8 cellular contexts compared by ENCODE assay signal in genomic region chr13:112872657-112873631, GRCh38.
DNase-seq lines count a peak whose midpoint lies in the region; ATAC-seq, FAIRE-seq and TF ChIP-seq lines count a peak whose summit lies in the region.
"Not testable (repeated sequence)": the region's sequence is repeated elsewhere in the genome, so short reads cannot be mapped to it uniquely, and the experiment has no call there.

No MANE protein-coding gene starts in this region.

- H3K9ac ChIP-seq in GM12878 (ENCODE audit: control insufficient read depth, insufficient read depth, low read length); kidney (ENCODE audit: low read length in 2 of 2): not testable (repeated sequence)

- POLR2A ChIA-PET in CD8-positive, alpha-beta T cell (lab: Charles Lee); activated CD4-positive, alpha-beta memory T cell treated with anti-CD3 and anti-CD28 coated beads, Interleukin-2, amount 10 ng/mL, durations not matched to agents 7 days and 5 days (lab: Charles Lee); GM12878 (lab: Charles Lee): not testable (repeated sequence)

- not testable (repeated sequence) for H3K9me3 ChIP-seq in CD8-positive, alpha-beta T cell (ENCODE audit: low read length); GM12878 (replicated peaks; ENCODE audit: control insufficient read depth, insufficient read depth, low read length); kidney (ENCODE audit: control insufficient read depth in 1 of 2, low read length in 2 of 2)

- peaks cover 18% of the 10 kb centered on the region for H3K36me3 Mint-ChIP-seq in CD8-positive, alpha-beta T cell
- H3K36me3 Mint-ChIP-seq in activated CD4-positive, alpha-beta memory T cell treated with anti-CD3 and anti-CD28 coated beads, Interleukin-2, amount 10 ng/mL, durations not matched to agents 7 days and 5 days (ENCODE audit: low read depth) = peaks cover 54% of the 10 kb centered on the region

- H3K27me3 ChIP-seq in CD8-positive, alpha-beta T cell (ENCODE audit: insufficient read depth, low read length); GM12878 (replicated peaks in 1 of 2; ENCODE audit: control insufficient read depth in 2 of 2, insufficient read depth in 2 of 2, low read length in 1 of 2): not testable (repeated sequence)

- peak in 6 of 7 experiments; percentile 15 to 68 (median 43) for DNase-seq in CD8-positive, alpha-beta T cell
- DNase-seq in NCI-H748 (lab: John Stamatoyannopoulos, UW; ENCODE audit: unreplicated experiment) = peak; percentile 95
- peak; percentile 56 for DNase-seq in activated CD4-positive, alpha-beta memory T cell treated with anti-CD3 and anti-CD28 coated beads, Interleukin-2, amount 10 ng/mL, durations not matched to agents 7 days and 5 days
- DNase-seq in GM12878 (ENCODE audit: low read depth, low spot score) = peak; percentile 65
- DNase-seq in kidney = peak; percentile 21
- DNase-seq in stimulated activated CD4-positive, alpha-beta T cell treated with anti-CD3 and anti-CD28 coated beads, Interleukin-15, amount 100 ng/mL, for 24 hours = peak; percentile 26

- H4K20me1 ChIP-seq in GM12878 (ENCODE audit: control insufficient read depth, insufficient read depth) = not testable (repeated sequence)

- H3K79me2 ChIP-seq in GM12878 (ENCODE audit: control insufficient read depth, insufficient read depth, low read length) = not testable (repeated sequence)

- CTCF ChIA-PET in CD8-positive, alpha-beta T cell (lab: Charles Lee); activated CD4-positive, alpha-beta memory T cell treated with anti-CD3 and anti-CD28 coated beads, Interleukin-2, amount 10 ng/mL, durations not matched to agents 7 days and 5 days (lab: Charles Lee): not testable (repeated sequence)
- CTCF ChIA-PET in GM12878 (lab: Yijun Ruan, JAX) = interaction anchor here (1.1 to 2.6 kb wide), 10 partner anchors 14 to 267 kb away, joined by 5 to 73 read pairs (median 7); no protein-coding TSS in a partner anchor

- H3K36me3 ChIP-seq in CD8-positive, alpha-beta T cell (ENCODE audit: insufficient read depth, low read length); GM12878 (ENCODE audit: control insufficient read depth in 2 of 2, insufficient read depth in 2 of 2, low read length in 1 of 2): not testable (repeated sequence)
- peaks cover 7 to 23% of the 10 kb centered on the region in 2 donors for H3K36me3 ChIP-seq in kidney (ENCODE audit: control insufficient read depth in 1 of 2, insufficient read depth in 2 of 2, low read length in 2 of 2)

- H3K4me3 Mint-ChIP-seq in CD8-positive, alpha-beta T cell = peak overlapping the region; percentile 29
- H3K4me3 Mint-ChIP-seq in activated CD4-positive, alpha-beta memory T cell treated with anti-CD3 and anti-CD28 coated beads, Interleukin-2, amount 10 ng/mL, durations not matched to agents 7 days and 5 days = peak overlapping the region; percentile 7

- FAIRE-seq in GM12878 (lab: Jason Lieb, UNC) = peak; percentile 100
- FAIRE-seq in kidney (lab: Jason Lieb, UNC) = not testable (repeated sequence)

- peaks cover 25% of the 10 kb centered on the region for H3K4me1 Mint-ChIP-seq in CD8-positive, alpha-beta T cell (ENCODE audit: low read depth)
- H3K4me1 Mint-ChIP-seq in activated CD4-positive, alpha-beta memory T cell treated with anti-CD3 and anti-CD28 coated beads, Interleukin-2, amount 10 ng/mL, durations not matched to agents 7 days and 5 days = peaks cover 25% of the 10 kb centered on the region

- TF ChIP-seq EP300 in GM12878 (IDR thresholded peaks at IDR 0.05; ENCODE audit: borderline replicate concordance in 1 of 2, control insufficient read depth in 1 of 2, low read depth in 2 of 2, low read length in 2 of 2) = not testable (repeated sequence)

- TF ChIP-seq RAD21 in GM12878 (IDR thresholded peaks at IDR 0.05; ENCODE audit: insufficient read depth, low read depth, low read length) = not testable (repeated sequence)

- RAD21 ChIA-PET in GM12878 (lab: Charles Lee; ENCODE audit: unreplicated experiment) = interaction anchor here (0.6 to 2.3 kb wide), 8 partner anchors 105 to 255 kb away, joined by 3 to 37 read pairs (median 6); no protein-coding TSS in a partner anchor

- peak overlapping the region; percentile 37 for H3K27ac ChIP-seq in CD8-positive, alpha-beta T cell (ENCODE audit: low read depth, low read length)
- peak overlapping the region; percentile 55; the same call in 1 of the 2 replicates for H3K27ac ChIP-seq in GM12878 (ENCODE audit: control insufficient read depth, insufficient read depth)
- not testable (repeated sequence) for H3K27ac ChIP-seq in kidney (ENCODE audit: low read depth in 2 of 2, low read length in 2 of 2)

- not testable (repeated sequence) for H3K27me3 Mint-ChIP-seq in CD8-positive, alpha-beta T cell (ENCODE audit: low read depth); activated CD4-positive, alpha-beta memory T cell treated with anti-CD3 and anti-CD28 coated beads, Interleukin-2, amount 10 ng/mL, durations not matched to agents 7 days and 5 days

- H3K4me1 ChIP-seq in CD8-positive, alpha-beta T cell (ENCODE audit: insufficient read depth, low read length) = peaks cover 24% of the 10 kb centered on the region
- H3K4me1 ChIP-seq in GM12878 (ENCODE audit: control insufficient read depth, insufficient read depth, low read length) = peaks cover 24% of the 10 kb centered on the region
- not testable (repeated sequence) for H3K4me1 ChIP-seq in kidney (ENCODE audit: control insufficient read depth in 1 of 2, insufficient read depth in 1 of 2, low read depth in 1 of 2, low read length in 2 of 2)

- intact Hi-C loops in CD8-positive, alpha-beta T cell (cut with DNase I, micrococcal nuclease) = loop anchor here in 1 of 2 experiments (5.0 kb wide), 1 partner anchor 231 kb away; no protein-coding TSS in a partner anchor
- intact Hi-C loops in GM12878 (cut with micrococcal nuclease; ENCODE audit: unreplicated experiment) = loop anchor here (5.0 kb wide), 1 partner anchor 106 kb away; no protein-coding TSS in a partner anchor
- intact Hi-C loops in kidney (cut with DNase I) = loop anchor here (10.0 kb wide), 1 partner anchor 238 kb away; no protein-coding TSS in a partner anchor

- TF ChIP-seq POLR2A in GM12878 (IDR thresholded peaks at IDR 0.05; ENCODE audit: low read depth, low read length) = not testable (repeated sequence)

- not testable (repeated sequence) for H3K9me3 Mint-ChIP-seq in CD8-positive, alpha-beta T cell
- H3K9me3 Mint-ChIP-seq in activated CD4-positive, alpha-beta memory T cell treated with anti-CD3 and anti-CD28 coated beads, Interleukin-2, amount 10 ng/mL, durations not matched to agents 7 days and 5 days = peaks cover 13% of the 10 kb centered on the region

- SMC1A ChIA-PET in GM12878 (lab: Charles Lee; ENCODE audit: uncharacterized antibody, unreplicated experiment) = interaction anchor here (0.5 to 2.6 kb wide), 9 partner anchors 72 to 715 kb away, joined by 3 to 35 read pairs (median 3); no protein-coding TSS in a partner anchor

- ATAC-seq in CD8-positive, alpha-beta T cell = peak; percentile 79
- peak; percentile 28 for ATAC-seq in GM19372 (IDR thresholded peaks at IDR 0.05; ENCODE audit: low read depth, unreplicated experiment)
- peak; percentile 25 for ATAC-seq in HG03045 (IDR thresholded peaks at IDR 0.05; ENCODE audit: unreplicated experiment)
- peak; percentile 46 for ATAC-seq in GM12878

- H2AFZ ChIP-seq in GM12878 (ENCODE audit: control insufficient read depth, low read depth, low read length) = peak overlapping the region; percentile 68

- H3K4me3 ChIP-seq in CD8-positive, alpha-beta T cell (ENCODE audit: low read depth, low read length); GM12878; kidney (ENCODE audit: low read length in 2 of 2): not testable (repeated sequence)

- not testable (repeated sequence) for TF ChIP-seq CTCF in CD8-positive, alpha-beta T cell (IDR thresholded peaks at IDR 0.05); GM12878 (IDR thresholded peaks at IDR 0.05 in 2 of 3, conservative IDR thresholded peaks at IDR 0.05 in 1 of 3; ENCODE audit: control insufficient read depth in 2 of 3, extremely low read depth in 1 of 3, insufficient read depth in 1 of 3, low read depth in 3 of 3, low read length in 3 of 3); kidney (IDR thresholded peaks at IDR 0.05; ENCODE audit: borderline replicate concordance, extremely low read depth, insufficient read depth)

- in situ Hi-C loops in GM12878 (cut with MboI) = loop anchor here (5.0 to 25.0 kb wide), 3 partner anchors 181 to 1411 kb away; partner anchors contain the start of gene ATP11A

- H3K4me2 ChIP-seq in GM12878 (ENCODE audit: control insufficient read depth, insufficient read depth) = peak overlapping the region; percentile 71

- BruUV-seq in GM12878 (replicated peaks; lab: Mats Ljungman, UMichigan) = TSS peak; percentile 49

- H3K27ac Mint-ChIP-seq in CD8-positive, alpha-beta T cell = peak overlapping the region; percentile 88
- peak overlapping the region; percentile 87 for H3K27ac Mint-ChIP-seq in activated CD4-positive, alpha-beta memory T cell treated with anti-CD3 and anti-CD28 coated beads, Interleukin-2, amount 10 ng/mL, durations not matched to agents 7 days and 5 days

- 21% methylated on average over 25 of the region's 25 CpGs for WGBS in GM12878 (ENCODE audit: insufficient coverage, insufficient replicate concordance, low lambda C conversion rate, missing lambda C conversion rate)

TF ChIP-seq in GM12878, 131 proteins besides CTCF, POLR2A, EP300 and RAD21:
- peak; percentile 68; the same call in 1 of the 2 replicates for TF ChIP-seq CREB1 (IDR thresholded peaks at IDR 0.05; ENCODE audit: low read depth)
- TF ChIP-seq EED (IDR thresholded peaks at IDR 0.05; ENCODE audit: low read depth) = peak; percentile 6; the same call in 1 of the 2 replicates
- TF ChIP-seq, protein P1, sequence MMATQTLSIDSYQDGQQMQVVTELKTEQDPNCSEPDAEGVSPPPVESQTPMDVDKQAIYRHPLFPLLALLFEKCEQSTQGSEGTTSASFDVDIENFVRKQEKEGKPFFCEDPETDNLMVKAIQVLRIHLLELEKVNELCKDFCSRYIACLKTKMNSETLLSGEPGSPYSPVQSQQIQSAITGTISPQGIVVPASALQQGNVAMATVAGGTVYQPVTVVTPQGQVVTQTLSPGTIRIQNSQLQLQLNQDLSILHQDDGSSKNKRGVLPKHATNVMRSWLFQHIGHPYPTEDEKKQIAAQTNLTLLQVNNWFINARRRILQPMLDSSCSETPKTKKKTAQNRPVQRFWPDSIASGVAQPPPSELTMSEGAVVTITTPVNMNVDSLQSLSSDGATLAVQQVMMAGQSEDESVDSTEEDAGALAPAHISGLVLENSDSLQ (IDR thresholded peaks at IDR 0.05) = peak; percentile 38; the same call in 1 of the 2 replicates
- peak; percentile 68 for TF ChIP-seq RUNX3 (IDR thresholded peaks at IDR 0.05; ENCODE audit: low read length)

Comparison
In these comparisons a context has a peak if more than half of its experiments do, and no peak if none do; other contexts are left out.
1. ATAC-seq: peak in every context shown above with its lines; median percentile 79 in CD8-positive, alpha-beta T cell; 46 in GM12878; 28 in GM19372; 25 in HG03045.
2. DNase-seq: peak in every context shown above with its lines; median percentile 95 in NCI-H748; 65 in GM12878; 56 in activated CD4-positive, alpha-beta memory T cell treated with anti-CD3 and anti-CD28 coated beads, Interleukin-2, amount 10 ng/mL, durations not matched to agents 7 days and 5 days; 43 in CD8-positive, alpha-beta T cell; 26 in stimulated activated CD4-positive, alpha-beta T cell treated with anti-CD3 and anti-CD28 coated beads, Interleukin-15, amount 100 ng/mL, for 24 hours; 21 in kidney.